14 cellular contexts compared by ENCODE assay signal in genomic region chr7:36787933-36788378, GRCh38.
DNase-seq lines count a peak whose midpoint lies in the region; ATAC-seq, FAIRE-seq and TF ChIP-seq lines count a peak whose summit lies in the region.
"Had no signal": no experiment of that assay in that cellular context is flagged by ENCODE, and none has a peak within 500 bp of the region (broad histone marks: within the 10 kb centered on the region; RNA-seq: fewer than 3 reads in every experiment).

No MANE protein-coding gene starts in this region.

- peak overlapping the region; percentile 35 for H3K4me3 Mint-ChIP-seq in CD8-positive, alpha-beta T cell
- H3K4me3 Mint-ChIP-seq in central memory CD8-positive, alpha-beta T cell = peak overlapping the region; percentile 58
- H3K4me3 Mint-ChIP-seq in glutamatergic neuron (ENCODE audit: unreplicated experiment) = no peak overlapping the region
- H3K4me3 Mint-ChIP-seq: activated naive CD4-positive, alpha-beta T cell treated with anti-CD3 and anti-CD28 coated beads for 36 hours had no signal

- CTCF ChIA-PET in CD8-positive, alpha-beta T cell (lab: Charles Lee) = interaction anchor here (0.7 to 2.9 kb wide), 7 partner anchors 8 to 394 kb away, joined by 3 to 7 read pairs (median 3); partner anchors contain the start of gene AOAH

- H3K9me3 ChIP-seq in CD8-positive, alpha-beta T cell (ENCODE audit: low read length) = no peaks in the 10 kb centered on the region
- H3K9me3 ChIP-seq: Caco-2 had no signal

- no peaks in the 10 kb centered on the region for H3K27me3 ChIP-seq in CD8-positive, alpha-beta T cell (ENCODE audit: insufficient read depth, low read length)

- H3K27me3 Mint-ChIP-seq in CD8-positive, alpha-beta T cell (ENCODE audit: low read depth) = no peaks in the 10 kb centered on the region
- H3K27me3 Mint-ChIP-seq in central memory CD8-positive, alpha-beta T cell = no peaks in the 10 kb centered on the region
- H3K27me3 Mint-ChIP-seq in glutamatergic neuron (ENCODE audit: unreplicated experiment) = no peaks in the 10 kb centered on the region

- intact Hi-C loops in CD8-positive, alpha-beta T cell (cut with DNase I, micrococcal nuclease) = loop anchor here (1.0 to 10.0 kb wide), 4 partner anchors 64 to 423 kb away; partner anchors contain the start of gene AOAH (in 1 of the 2)

- peaks cover 75% of the 10 kb centered on the region for H3K4me1 ChIP-seq in CD8-positive, alpha-beta T cell (ENCODE audit: insufficient read depth, low read length)
- H3K4me1 ChIP-seq: Caco-2 had no signal

- FAIRE-seq in GM18507 (lab: Jason Lieb, UNC) = peak; percentile 78

- H3K4me3 ChIP-seq in CD8-positive, alpha-beta T cell (ENCODE audit: low read depth, low read length) = no peak overlapping the region
- H3K4me3 ChIP-seq: coronary artery had no signal

- peak in 3 of 7 experiments; percentile 19 to 49 (median 46) for DNase-seq in CD8-positive, alpha-beta T cell
- DNase-seq in GM18507 (ENCODE audit: extremely low spot score, insufficient read length, low read depth) (peak; percentile 4), glutamatergic neuron (no peak), amygdala (lab: John Stamatoyannopoulos, UW) (no peak), RKO (ENCODE audit: low spot score) (no peak)
- DNase-seq in central memory CD8-positive, alpha-beta T cell (ENCODE audit: low spot score in 2 of 2) = peak in 1 of 2 donors; percentile 50
- DNase-seq: activated naive CD4-positive, alpha-beta T cell treated with anti-CD3 and anti-CD28 coated beads for 36 hours; Caco-2; NCI-H2171 treated with DMSO at 0.1 percent for 48 hours; RPMI8226; stimulated activated CD4-positive, alpha-beta T cell treated with anti-CD3 and anti-CD28 coated beads, Interleukin-4, amount 100 ng/mL, for 24 hours; WERI-Rb-1 had no signal

- TF ChIP-seq CTCF in CD8-positive, alpha-beta T cell (IDR thresholded peaks at IDR 0.05) = no peak
- TF ChIP-seq CTCF in glutamatergic neuron (IDR thresholded peaks at IDR 0.05; ENCODE audit: partially characterized antibody, unreplicated experiment) = no peak

- H3K36me3 Mint-ChIP-seq in CD8-positive, alpha-beta T cell = no peaks in the 10 kb centered on the region
- peaks cover 16% of the 10 kb centered on the region for H3K36me3 Mint-ChIP-seq in central memory CD8-positive, alpha-beta T cell (ENCODE audit: insufficient read depth)
- H3K36me3 Mint-ChIP-seq in glutamatergic neuron (ENCODE audit: unreplicated experiment) = no peaks in the 10 kb centered on the region

- H3K27ac Mint-ChIP-seq in CD8-positive, alpha-beta T cell = peak overlapping the region; percentile 72
- H3K27ac Mint-ChIP-seq in central memory CD8-positive, alpha-beta T cell (ENCODE audit: low read depth) = peak overlapping the region; percentile 100
- H3K27ac Mint-ChIP-seq in glutamatergic neuron (ENCODE audit: unreplicated experiment) = no peak overlapping the region
- H3K27ac Mint-ChIP-seq: activated naive CD4-positive, alpha-beta T cell treated with anti-CD3 and anti-CD28 coated beads for 36 hours had no signal

- ATAC-seq in CD8-positive, alpha-beta T cell = peak; percentile 39
- ATAC-seq in HG03045 (IDR thresholded peaks at IDR 0.05; ENCODE audit: unreplicated experiment) = peak; percentile 56
- ATAC-seq in central memory CD8-positive, alpha-beta T cell (replicated peaks; ENCODE audit: extremely low read depth, poor library complexity, severe bottlenecking) = peak; percentile 66

- POLR2A ChIA-PET in CD8-positive, alpha-beta T cell (lab: Charles Lee) = interaction anchor here (0.7 to 4.3 kb wide), 5 partner anchors 10 to 67 kb away, joined by 3 to 36 read pairs (median 5); partner anchors contain the start of gene AOAH

- H3K27ac ChIP-seq in CD8-positive, alpha-beta T cell (ENCODE audit: low read depth, low read length) = peak overlapping the region; percentile 22
- H3K27ac ChIP-seq: coronary artery, WERI-Rb-1 had no signal

- H3K4me1 Mint-ChIP-seq in CD8-positive, alpha-beta T cell (ENCODE audit: low read depth) = peaks cover 88% of the 10 kb centered on the region
- H3K4me1 Mint-ChIP-seq in central memory CD8-positive, alpha-beta T cell = peaks cover 74% of the 10 kb centered on the region
- H3K4me1 Mint-ChIP-seq in glutamatergic neuron (ENCODE audit: low read depth, unreplicated experiment) = peaks cover 22% of the 10 kb centered on the region

- H3K9me3 Mint-ChIP-seq in CD8-positive, alpha-beta T cell = no peaks in the 10 kb centered on the region
- peaks cover 5% of the 10 kb centered on the region for H3K9me3 Mint-ChIP-seq in central memory CD8-positive, alpha-beta T cell
- H3K9me3 Mint-ChIP-seq in glutamatergic neuron (ENCODE audit: unreplicated experiment) = no peaks in the 10 kb centered on the region
- H3K9me3 Mint-ChIP-seq: activated naive CD4-positive, alpha-beta T cell treated with anti-CD3 and anti-CD28 coated beads for 36 hours had no signal

- H3K36me3 ChIP-seq in CD8-positive, alpha-beta T cell (ENCODE audit: insufficient read depth, low read length) = no peaks in the 10 kb centered on the region
- H3K36me3 ChIP-seq: WERI-Rb-1 had no signal
